In the genomic region with DNA sequence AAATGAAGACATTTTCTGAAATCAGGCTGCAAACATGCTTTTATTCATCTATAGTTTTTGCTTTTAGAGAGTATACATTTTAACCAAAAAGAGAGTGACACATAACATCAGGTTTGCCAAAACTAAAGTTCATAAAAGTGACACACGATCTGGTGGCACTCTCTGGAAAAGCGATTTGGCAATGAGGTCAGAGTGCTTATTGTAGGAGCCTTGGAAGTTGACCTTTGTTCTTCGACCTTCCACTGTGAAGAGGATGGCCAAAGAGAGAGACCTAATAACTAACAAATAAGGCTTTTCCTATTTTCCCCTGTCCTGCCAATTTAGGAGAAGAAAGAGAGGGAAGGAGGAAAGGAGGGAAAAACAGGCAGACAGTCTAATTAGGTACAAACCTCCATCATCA, we compare ENCODE assay signal across 29 cellular contexts.
"Had no signal": no experiment of that assay in that cellular context is flagged by ENCODE, and none has a peak within 500 bp of the region (broad histone marks: within the 10 kb centered on the region; RNA-seq: fewer than 3 reads in every experiment).

No MANE protein-coding gene starts in this region.

- H3K4me3 ChIP-seq: ascending aorta, cardiac muscle cell, SJCRH30, SK-N-MC had no signal

- FAIRE-seq: TTC549 had no signal

- H3K4me3 Mint-ChIP-seq: activated CD4-positive, alpha-beta T cell treated with anti-CD3 and anti-CD28 coated beads, Interleukin-2, amount 10 ng/mL, durations not matched to agents 24 days and 14 days; activated CD8-positive, alpha-beta T cell treated with anti-CD3 and anti-CD28 coated beads for 36 hours; activated naive CD4-positive, alpha-beta T cell treated with anti-CD3 and anti-CD28 coated beads, Interleukin-2, amount 50 U/mL, for 24 hours; activated naive CD8-positive, alpha-beta T cell treated with anti-CD3 and anti-CD28 coated beads, Interleukin-2, amount 10 ng/mL, durations not matched to agents 7 days and 5 days; activated T-cell treated with anti-CD3 and anti-CD28 coated beads, Interleukin-2, amount 50 U/mL, for 24 hours; central memory CD8-positive, alpha-beta T cell had no signal

- ATAC-seq: activated CD8-positive, alpha-beta T cell treated with anti-CD3 and anti-CD28 coated beads for 36 hours; Panc1 had no signal

- H3K9me3 Mint-ChIP-seq: activated CD4-positive, alpha-beta T cell treated with anti-CD3 and anti-CD28 coated beads, Interleukin-2, amount 10 ng/mL, durations not matched to agents 24 days and 14 days; activated CD8-positive, alpha-beta T cell treated with anti-CD3 and anti-CD28 coated beads for 36 hours; activated naive CD4-positive, alpha-beta T cell treated with anti-CD3 and anti-CD28 coated beads, Interleukin-2, amount 50 U/mL, for 24 hours; activated naive CD8-positive, alpha-beta T cell treated with anti-CD3 and anti-CD28 coated beads, Interleukin-2, amount 10 ng/mL, durations not matched to agents 7 days and 5 days; activated T-cell treated with anti-CD3 and anti-CD28 coated beads, Interleukin-2, amount 50 U/mL, for 24 hours; activated T-helper 2 cell treated with anti-CD3 and anti-CD28 coated beads, Interferon-gamma antibody, Interleukin-2, Interleukin-4, amounts not matched to agents 10 μg/mL and 5 μg/mL and 100 μg/mL, durations not matched to agents 14 hours and 24 hours and 36 hours; central memory CD8-positive, alpha-beta T cell had no signal

- H3K9me3 ChIP-seq: ascending aorta, SJCRH30 had no signal

- H3K36me3 Mint-ChIP-seq: activated naive CD4-positive, alpha-beta T cell treated with anti-CD3 and anti-CD28 coated beads, Interleukin-2, amount 50 U/mL, for 24 hours; activated naive CD8-positive, alpha-beta T cell treated with anti-CD3 and anti-CD28 coated beads, Interleukin-2, amount 10 ng/mL, durations not matched to agents 7 days and 5 days had no signal

- H3K27ac Mint-ChIP-seq: activated CD4-positive, alpha-beta T cell treated with anti-CD3 and anti-CD28 coated beads, Interleukin-2, amount 10 ng/mL, durations not matched to agents 24 days and 14 days; activated CD8-positive, alpha-beta T cell treated with anti-CD3 and anti-CD28 coated beads for 36 hours; activated naive CD4-positive, alpha-beta T cell treated with anti-CD3 and anti-CD28 coated beads, Interleukin-2, amount 50 U/mL, for 24 hours; activated naive CD8-positive, alpha-beta T cell treated with anti-CD3 and anti-CD28 coated beads, Interleukin-2, amount 10 ng/mL, durations not matched to agents 7 days and 5 days; activated T-cell treated with anti-CD3 and anti-CD28 coated beads, Interleukin-2, amount 50 U/mL, for 24 hours; activated T-helper 2 cell treated with anti-CD3 and anti-CD28 coated beads, Interferon-gamma antibody, Interleukin-2, Interleukin-4, amounts not matched to agents 10 μg/mL and 5 μg/mL and 100 μg/mL, durations not matched to agents 14 hours and 24 hours and 36 hours had no signal

- H3K27me3 ChIP-seq: ascending aorta, cardiac muscle cell, SJCRH30 had no signal

- H3K4me1 ChIP-seq: ascending aorta had no signal

- H3K27ac ChIP-seq: ascending aorta, cardiac muscle cell, SJCRH30, SK-N-MC had no signal

- H3K4me1 Mint-ChIP-seq: activated CD4-positive, alpha-beta T cell treated with anti-CD3 and anti-CD28 coated beads, Interleukin-2, amount 10 ng/mL, durations not matched to agents 24 days and 14 days; activated naive CD4-positive, alpha-beta T cell treated with anti-CD3 and anti-CD28 coated beads, Interleukin-2, amount 50 U/mL, for 24 hours; activated naive CD8-positive, alpha-beta T cell treated with anti-CD3 and anti-CD28 coated beads, Interleukin-2, amount 10 ng/mL, durations not matched to agents 7 days and 5 days; central memory CD8-positive, alpha-beta T cell had no signal

- H3K36me3 ChIP-seq: ascending aorta, cardiac muscle cell, SJCRH30 had no signal

- DNase-seq: activated CD4-positive, alpha-beta T cell treated with anti-CD3 and anti-CD28 coated beads, Interleukin-2, amount 10 ng/mL, durations not matched to agents 24 days and 14 days; activated CD4-positive, alpha-beta T cell treated with anti-CD3 and anti-CD28 coated beads, Interleukin-2, amount 50 U/mL, for 4 hours; activated CD8-positive, alpha-beta T cell treated with anti-CD3 and anti-CD28 coated beads for 36 hours; activated gamma-delta T cell; activated naive CD4-positive, alpha-beta T cell treated with Interleukin-2 at 50 U/mL for 16 hours; activated naive CD8-positive, alpha-beta T cell treated with anti-CD3 and anti-CD28 coated beads, Interleukin-2, amount 10 ng/mL, durations not matched to agents 7 days and 5 days; activated T-cell treated with anti-CD3 and anti-CD28 coated beads, Interleukin-2, amount 50 U/mL, for 24 hours; amygdala; NCI-H1092 treated with DMSO at 0.1 percent for 48 hours; NCI-H1417 treated with DMSO at 0.1 percent for 48 hours; NCI-H1694; NCI-H1930; NCI-H2081 treated with DMSO at 0.1 percent for 48 hours; NCI-H226; NCI-H446 treated with DMSO at 0.1 percent for 48 hours; NCI-H524; NCI-H69; NCI-H82; SHP77; SJCRH30; T1000 had no signal
